Comparison of ENCODE assay signal across 15 cellular contexts in genomic region chr6:2800552-2801316, GRCh38.
"Had no signal": no experiment of that assay in that cellular context is flagged by ENCODE, and none has a peak within 500 bp of the region (broad histone marks: within the 10 kb centered on the region; RNA-seq: fewer than 3 reads in every experiment).

No MANE protein-coding gene starts in this region.

- H3K4me3 ChIP-seq: coronary artery, esophagus squamous epithelium, hepatocyte, prostate gland, right lobe of liver, spleen, tibial artery, uterus had no signal

- H3K27me3 Mint-ChIP-seq: central memory CD8-positive, alpha-beta T cell had no signal

- H3K4me3 Mint-ChIP-seq: central memory CD8-positive, alpha-beta T cell; T-helper 2 cell treated with Interferon-gamma antibody and Interleukin-4, amounts not matched to agents 5 μg/mL and 100 μg/mL, for 36 hours had no signal

- H3K4me1 ChIP-seq: prostate gland, right lobe of liver, uterus had no signal

- H3K36me3 ChIP-seq: brain microvascular endothelial cell, esophagus squamous epithelium, prostate gland, right lobe of liver, spleen, tibial artery, uterus had no signal

- H3K9me3 Mint-ChIP-seq: activated naive CD4-positive, alpha-beta T cell treated with anti-CD3 and anti-CD28 coated beads, Interleukin-2, amount 50 U/mL, for 72 hours; central memory CD8-positive, alpha-beta T cell; T-helper 2 cell treated with Interferon-gamma antibody and Interleukin-4, amounts not matched to agents 5 μg/mL and 100 μg/mL, for 36 hours had no signal

- H3K36me3 Mint-ChIP-seq: activated naive CD4-positive, alpha-beta T cell treated with anti-CD3 and anti-CD28 coated beads, Interleukin-2, amount 50 U/mL, for 72 hours had no signal

- H3K27ac ChIP-seq: brain microvascular endothelial cell, hepatocyte, prostate gland, right lobe of liver, tibial artery, uterus had no signal

- DNase-seq: activated CD4-positive, alpha-beta T cell treated with anti-CD3 and anti-CD28 coated beads, Interleukin-2, amount 50 U/mL, for 4 hours; activated effector memory CD4-positive, alpha-beta T cell treated with anti-CD3 and anti-CD28 coated beads, Interleukin-2, amount 50 U/mL, for 16 hours; brain microvascular endothelial cell; esophagus squamous epithelium; right lobe of liver; spleen; stimulated activated CD4-positive, alpha-beta T cell treated with anti-CD3 and anti-CD28 coated beads, Interleukin-1b, Interleukin-23, amount 100 ng/mL, for 48 hours; tibial artery; uterus had no signal

- H3K9me3 ChIP-seq: esophagus squamous epithelium, prostate gland, right lobe of liver, spleen, tibial artery, uterus had no signal

- H3K27me3 ChIP-seq: brain microvascular endothelial cell, esophagus squamous epithelium, hepatocyte, right lobe of liver, spleen, tibial artery, uterus had no signal
